Comparison of ENCODE assay signal across 1 cellular context in genomic region chr2:176122266-176122632, GRCh38.
TF ChIP-seq lines count a peak whose summit lies in the region.

No MANE protein-coding gene starts in this region.

TF ChIP-seq in GM12878, 131 proteins besides CTCF, POLR2A, EP300 and RAD21:
- TF ChIP-seq SUZ12 (IDR thresholded peaks at IDR 0.05; ENCODE audit: unreplicated experiment) (peak; percentile 86), BACH1 (IDR thresholded peaks at IDR 0.05; ENCODE audit: borderline replicate concordance) (no peak)
